Comparison of ENCODE assay signal across 14 cellular contexts in genomic region chr14:65002586-65003210, GRCh38. TPM values are rescaled to one million over a fixed set of nuclear protein-coding genes. Genes with fewer than 3 reads are reported as not detected.
DNase-seq lines count a peak whose midpoint lies in the region; TF ChIP-seq lines count a peak whose summit lies in the region.
"Had no signal": no experiment of that assay in that cellular context is flagged by ENCODE, and none has a peak within 500 bp of the region (broad histone marks: within the 10 kb centered on the region; RNA-seq: fewer than 3 reads in every experiment).

No MANE protein-coding gene starts in this region.

- H3K27me3 ChIP-seq in effector memory CD4-positive, alpha-beta T cell (replicated peaks; ENCODE audit: control insufficient read depth, insufficient read depth, low read length, poor library complexity, severe bottlenecking), result no peaks in the 10 kb centered on the region
- H3K27me3 ChIP-seq: SJCRH30 had no signal

- H3K4me3 ChIP-seq in effector memory CD4-positive, alpha-beta T cell (ENCODE audit: insufficient read depth, low read depth, low read length, poor library complexity, severe bottlenecking), result no peak overlapping the region
- H3K4me3 ChIP-seq: lower lobe of right lung, SJCRH30 had no signal

- peak overlapping the region; percentile 63 for H3K27ac Mint-ChIP-seq in nephron progenitor cell
- H3K27ac Mint-ChIP-seq: progenitor cell of endocrine pancreas had no signal

- no peak overlapping the region for H3K4me3 Mint-ChIP-seq in nephron progenitor cell

- DNase-seq in EL (peak; percentile 63), HT1080 (ENCODE audit: low read depth) (peak; percentile 50), astrocyte of the hippocampus (ENCODE audit: low read depth, low spot score) (peak; percentile 16), nephron progenitor cell (no peak), RPMI8226 (no peak), CD1c-positive myeloid dendritic cell (ENCODE audit: extremely low spot score) (no peak)
- no peak for DNase-seq in effector memory CD4-positive, alpha-beta T cell
- DNase-seq: activated effector memory CD4-positive, alpha-beta T cell treated with anti-CD3 and anti-CD28 coated beads, Interleukin-2, amount 50 U/mL, for 16 hours; lower lobe of right lung; NCI-H1417; NCI-H510A treated with DMSO at 0.1 percent for 48 hours; SJCRH30; stimulated activated CD4-positive, alpha-beta T cell treated with anti-CD3 and anti-CD28 coated beads, Interleukin-2, amount 100 ng/mL, for 48 hours had no signal

- H3K36me3 Mint-ChIP-seq in nephron progenitor cell (ENCODE audit: low read depth), result peaks cover 15% of the 10 kb centered on the region

- peaks cover 18% of the 10 kb centered on the region for H3K4me1 Mint-ChIP-seq in nephron progenitor cell

- H3K27ac ChIP-seq in effector memory CD4-positive, alpha-beta T cell (ENCODE audit: insufficient read depth, low read length, poor library complexity, severe bottlenecking), result no peak overlapping the region
- H3K27ac ChIP-seq: lower lobe of right lung, SJCRH30 had no signal

- H3K36me3 ChIP-seq in effector memory CD4-positive, alpha-beta T cell (ENCODE audit: control insufficient read depth, insufficient read depth, low read length), result no peaks in the 10 kb centered on the region
- H3K36me3 ChIP-seq: SJCRH30 had no signal

- TF ChIP-seq CTCF in nephron progenitor cell (IDR thresholded peaks at IDR 0.05), result no peak

- no peaks in the 10 kb centered on the region for H3K27me3 Mint-ChIP-seq in nephron progenitor cell (ENCODE audit: low read depth, poor library complexity)
- H3K27me3 Mint-ChIP-seq: progenitor cell of endocrine pancreas had no signal

- H3K9me3 ChIP-seq in effector memory CD4-positive, alpha-beta T cell (ENCODE audit: control insufficient read depth, low read length), result no peaks in the 10 kb centered on the region
- H3K9me3 ChIP-seq: lower lobe of right lung, SJCRH30 had no signal

- no peaks in the 10 kb centered on the region for H3K9me3 Mint-ChIP-seq in nephron progenitor cell

- H3K4me1 ChIP-seq in effector memory CD4-positive, alpha-beta T cell (ENCODE audit: control insufficient read depth, insufficient read depth, low read length, poor library complexity, severe bottlenecking), result peaks cover 2% of the 10 kb centered on the region

RNA-seq across cellular contexts. Expression of gene FNTB, which starts 16.0 kb away (rescaled TPM):
- total RNA-seq in HT1080 (2014; rRNA removed; shearing (Covaris generic)), result 12.0 and 17.2 TPM in 2 replicates
- polyA plus RNA-seq in HT1080 (2015; cell fraction: cytosol; rRNA removed), result 13.0 and 14.0 TPM in 2 replicates
- 24.8 and 31.2 TPM in 2 replicates for polyA plus RNA-seq in HT1080 (2015; cell fraction: nucleus; rRNA removed)

RNA-seq across cellular contexts. Expression of gene RAB15, which starts 30.6 kb away (rescaled TPM):
- 16.4 and 22.3 TPM in 2 replicates for total RNA-seq in HT1080 (2014; rRNA removed; shearing (Covaris generic))
- 6.7 and 7.1 TPM in 2 replicates for polyA plus RNA-seq in HT1080 (2015; cell fraction: cytosol; rRNA removed)
- 5.7 and 7.3 TPM in 2 replicates for polyA plus RNA-seq in HT1080 (2015; cell fraction: nucleus; rRNA removed)

Comparison
In these comparisons a context has a peak if more than half of its experiments do, and no peak if none do; other contexts are left out.
1. DNase-seq: peak in EL (single experiment), HT1080 (single experiment) and astrocyte of the hippocampus (single experiment); none in nephron progenitor cell (single experiment), RPMI8226 (single experiment), CD1c-positive myeloid dendritic cell (single experiment) and effector memory CD4-positive, alpha-beta T cell (0 of 3).